ENCODE assay signal across 30 cellular contexts in genomic region chr1:115278241-115278640, GRCh38. TPM values are rescaled to one million over a fixed set of nuclear protein-coding genes. Genes with fewer than 3 reads are reported as not detected.
"Had no signal": no experiment of that assay in that cellular context is flagged by ENCODE, and none has a peak within 500 bp of the region (broad histone marks: within the 10 kb centered on the region; RNA-seq: fewer than 3 reads in every experiment).

No MANE protein-coding gene starts in this region.

- H3K4me3 ChIP-seq: colonic mucosa, gastroesophageal sphincter, heart left ventricle, mucosa of descending colon, neural progenitor cell, prostate gland, right atrium auricular region, smooth muscle cell, stomach, thyroid gland had no signal

- H3K36me3 ChIP-seq: colonic mucosa, gastroesophageal sphincter, heart left ventricle, neural progenitor cell, prostate gland, right atrium auricular region, thyroid gland had no signal

- H2AFZ ChIP-seq: neural progenitor cell, parathyroid adenoma had no signal

- H3K4me1 ChIP-seq: colonic mucosa, foreskin keratinocyte, neural progenitor cell, parathyroid adenoma, prostate gland, thyroid gland had no signal

- ATAC-seq: esophagus mucosa, foreskin keratinocyte, gastroesophageal sphincter, left lobe of liver, mucosa of descending colon, sciatic nerve had no signal

- H3K27ac ChIP-seq: colonic mucosa, epithelial cell of prostate, foreskin keratinocyte, gastroesophageal sphincter, neural progenitor cell, parathyroid adenoma, prostate gland, right atrium auricular region, stomach, thyroid gland had no signal

- H3K4me2 ChIP-seq: neural progenitor cell, smooth muscle cell had no signal

- H3K9me3 ChIP-seq: colonic mucosa, prostate gland, thyroid gland had no signal

- DNase-seq: colonic mucosa; effector CD8-positive, alpha-beta T cell; endodermal cell; foreskin keratinocyte; heart left ventricle; hippocampal formation; immature natural killer cell; islet precursor cell; mesenchymal stem cell; mucosa of descending colon; naive B cell; stimulated activated CD4-positive, alpha-beta T cell treated with anti-CD3 and anti-CD28 coated beads, Interleukin-12 subunit alpha, Interleukin-12 subunit beta, amount 100 ng/mL, for 4 hours; stimulated activated CD4-positive, alpha-beta T cell treated with anti-CD3 and anti-CD28 coated beads, Interleukin-1b, Interleukin-23, amount 100 ng/mL, for 48 hours; stimulated activated CD4-positive, alpha-beta T cell treated with anti-CD3 and anti-CD28 coated beads, Interleukin-4, amount 100 ng/mL, for 1 hour; stimulated activated CD8-positive, alpha-beta memory T cell treated with anti-CD3 and anti-CD28 coated beads, Interleukin-4, amount 100 ng/mL, for 48 hours; stimulated activated naive CD4-positive, alpha-beta T cell treated with Interleukin-2 at 50 U/mL for 16 hours; stomach; thyroid gland; trophoblast cell had no signal

- H3K27me3 ChIP-seq: colonic mucosa, gastroesophageal sphincter, heart left ventricle, neural progenitor cell, right atrium auricular region, stomach, thyroid gland had no signal

- H3K79me2 ChIP-seq: parathyroid adenoma had no signal

RNA-seq across cellular contexts. Expression of gene NGF, which starts 59.8 kb away (rescaled TPM):
- total RNA-seq: natural killer cell treated with Interleukin-12 subunit alpha and Interleukin-12 subunit beta and Interleukin-15 and Interleukin-18, amount 100 ng/mL, for 72 hours had no signal
- polyA plus RNA-seq: immature natural killer cell had no signal
